13 cellular contexts compared by ENCODE assay signal in the genomic region with DNA sequence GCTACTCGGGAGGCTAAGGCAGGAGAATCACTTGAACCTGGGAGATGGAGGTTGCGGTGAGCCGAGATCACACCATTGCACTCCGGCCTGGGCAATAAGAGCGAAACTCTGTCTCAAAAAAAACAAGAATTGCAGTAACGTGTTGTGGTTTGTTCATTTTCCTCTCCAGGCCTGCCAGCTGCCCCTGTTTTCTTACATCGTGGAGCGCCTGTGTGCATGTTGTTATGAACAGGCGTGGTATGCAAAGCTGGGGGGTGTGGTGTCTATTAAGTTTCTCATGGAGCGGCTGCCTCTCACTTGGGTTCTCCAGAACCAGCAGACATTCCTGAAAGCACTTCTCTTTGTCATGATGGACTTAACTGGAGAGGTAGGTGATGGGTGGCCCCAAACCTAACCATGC. TPM values are rescaled to one million over a fixed set of nuclear protein-coding genes. Genes with fewer than 3 reads are reported as not detected.
DNase-seq lines count a peak whose midpoint lies in the region; ATAC-seq lines count a peak whose summit lies in the region.
"Had no signal": no experiment of that assay in that cellular context is flagged by ENCODE, and none has a peak within 500 bp of the region (broad histone marks: within the 10 kb centered on the region; RNA-seq: fewer than 3 reads in every experiment).

No MANE protein-coding gene starts in this region.

- H3K27ac Mint-ChIP-seq in activated naive CD4-positive, alpha-beta T cell treated with anti-CD3 and anti-CD28 coated beads, Interleukin-2, amount 50 U/mL, for 72 hours = no peak overlapping the region
- H3K27ac Mint-ChIP-seq in activated naive CD4-positive, alpha-beta T cell treated with anti-CD3 and anti-CD28 coated beads for 36 hours = no peak overlapping the region
- peak overlapping the region; percentile 97 for H3K27ac Mint-ChIP-seq in T-helper 17 cell
- H3K27ac Mint-ChIP-seq in stimulated activated naive CD8-positive, alpha-beta T cell treated with anti-CD3 and anti-CD28 coated beads, Interleukin-15, Interleukin-2, amounts not matched to agents 100 ng/mL and 50 ng/mL, for 24 hours = peak overlapping the region; percentile 24
- H3K27ac Mint-ChIP-seq: endodermal cell had no signal

- intact Hi-C loops in activated naive CD4-positive, alpha-beta T cell treated with anti-CD3 and anti-CD28 coated beads for 36 hours (cut with micrococcal nuclease) = no loop called here

- no peak for DNase-seq in activated naive CD4-positive, alpha-beta T cell treated with anti-CD3 and anti-CD28 coated beads, Interleukin-2, amount 50 U/mL, for 72 hours (ENCODE audit: low spot score in 2 of 2)
- no peak for DNase-seq in activated naive CD4-positive, alpha-beta T cell treated with anti-CD3 and anti-CD28 coated beads for 36 hours
- DNase-seq in T-helper 17 cell = no peak
- DNase-seq in AG20443 (ENCODE audit: low spot score) = no peak
- no peak for DNase-seq in hippocampal formation (lab: John Stamatoyannopoulos, UW)
- DNase-seq: DMS79 treated with DMSO at 0.1 percent for 48 hours, endodermal cell, NCI-H2171 treated with DMSO at 0.1 percent for 48 hours, T1000, upper lobe of right lung had no signal

- CTCF ChIA-PET in activated naive CD4-positive, alpha-beta T cell treated with anti-CD3 and anti-CD28 coated beads for 36 hours (lab: Charles Lee) = no interaction called here

- H3K36me3 Mint-ChIP-seq in activated naive CD4-positive, alpha-beta T cell treated with anti-CD3 and anti-CD28 coated beads, Interleukin-2, amount 50 U/mL, for 72 hours = peaks cover 22 to 27% of the 10 kb centered on the region in 2 donors
- peaks cover 41% of the 10 kb centered on the region for H3K36me3 Mint-ChIP-seq in activated naive CD4-positive, alpha-beta T cell treated with anti-CD3 and anti-CD28 coated beads for 36 hours (ENCODE audit: low read depth)
- peaks cover 18% of the 10 kb centered on the region for H3K36me3 Mint-ChIP-seq in T-helper 17 cell (ENCODE audit: low read depth)
- peaks cover 64% of the 10 kb centered on the region for H3K36me3 Mint-ChIP-seq in stimulated activated naive CD8-positive, alpha-beta T cell treated with anti-CD3 and anti-CD28 coated beads, Interleukin-15, Interleukin-2, amounts not matched to agents 100 ng/mL and 50 ng/mL, for 24 hours (ENCODE audit: low read depth)

- ATAC-seq in activated naive CD4-positive, alpha-beta T cell treated with anti-CD3 and anti-CD28 coated beads, Interleukin-2, amount 50 U/mL, for 72 hours = peak; percentile 24 to 26
- ATAC-seq in HG02798 (IDR thresholded peaks at IDR 0.05; ENCODE audit: poor library complexity, unreplicated experiment) (peak; percentile 18), T-helper 17 cell (peak; percentile 50), HG03159 (IDR thresholded peaks at IDR 0.05; ENCODE audit: unreplicated experiment) (no peak)
- ATAC-seq: upper lobe of right lung had no signal

- H3K4me3 Mint-ChIP-seq in activated naive CD4-positive, alpha-beta T cell treated with anti-CD3 and anti-CD28 coated beads for 36 hours = no peak overlapping the region
- H3K4me3 Mint-ChIP-seq in T-helper 17 cell = peak overlapping the region; percentile 93
- no peak overlapping the region for H3K4me3 Mint-ChIP-seq in stimulated activated naive CD8-positive, alpha-beta T cell treated with anti-CD3 and anti-CD28 coated beads, Interleukin-15, Interleukin-2, amounts not matched to agents 100 ng/mL and 50 ng/mL, for 24 hours
- H3K4me3 Mint-ChIP-seq: endodermal cell had no signal

- no peaks in the 10 kb centered on the region for H3K9me3 ChIP-seq in T-helper 17 cell (ENCODE audit: control insufficient read depth, low read length, poor library complexity, severe bottlenecking)
- H3K9me3 ChIP-seq: upper lobe of right lung had no signal

- H3K4me1 Mint-ChIP-seq in activated naive CD4-positive, alpha-beta T cell treated with anti-CD3 and anti-CD28 coated beads for 36 hours (ENCODE audit: low read depth) = no peaks in the 10 kb centered on the region
- peaks cover 20% of the 10 kb centered on the region for H3K4me1 Mint-ChIP-seq in T-helper 17 cell
- peaks cover 13% of the 10 kb centered on the region for H3K4me1 Mint-ChIP-seq in stimulated activated naive CD8-positive, alpha-beta T cell treated with anti-CD3 and anti-CD28 coated beads, Interleukin-15, Interleukin-2, amounts not matched to agents 100 ng/mL and 50 ng/mL, for 24 hours (ENCODE audit: low read depth)

- no peaks in the 10 kb centered on the region for H3K27me3 Mint-ChIP-seq in activated naive CD4-positive, alpha-beta T cell treated with anti-CD3 and anti-CD28 coated beads for 36 hours (ENCODE audit: low read depth)
- H3K27me3 Mint-ChIP-seq in T-helper 17 cell = no peaks in the 10 kb centered on the region
- H3K27me3 Mint-ChIP-seq in stimulated activated naive CD8-positive, alpha-beta T cell treated with anti-CD3 and anti-CD28 coated beads, Interleukin-15, Interleukin-2, amounts not matched to agents 100 ng/mL and 50 ng/mL, for 24 hours = no peaks in the 10 kb centered on the region

- no peaks in the 10 kb centered on the region for H3K9me3 Mint-ChIP-seq in activated naive CD4-positive, alpha-beta T cell treated with anti-CD3 and anti-CD28 coated beads, Interleukin-2, amount 50 U/mL, for 72 hours
- no peaks in the 10 kb centered on the region for H3K9me3 Mint-ChIP-seq in activated naive CD4-positive, alpha-beta T cell treated with anti-CD3 and anti-CD28 coated beads for 36 hours
- no peaks in the 10 kb centered on the region for H3K9me3 Mint-ChIP-seq in stimulated activated naive CD8-positive, alpha-beta T cell treated with anti-CD3 and anti-CD28 coated beads, Interleukin-15, Interleukin-2, amounts not matched to agents 100 ng/mL and 50 ng/mL, for 24 hours
- H3K9me3 Mint-ChIP-seq: endodermal cell had no signal

RNA-seq across cellular contexts. Expression of gene TRRAP, which starts 52.1 kb away (rescaled TPM):
- total RNA-seq in activated naive CD4-positive, alpha-beta T cell treated with anti-CD3 and anti-CD28 coated beads, Interleukin-2, amount 50 U/mL, for 72 hours = 10 to 100 TPM; 49.8 to 58.3 TPM
- 10 to 100 TPM; 33.5 to 37.4 TPM for total RNA-seq in activated naive CD4-positive, alpha-beta T cell treated with anti-CD3 and anti-CD28 coated beads for 36 hours
- total RNA-seq in T-helper 17 cell = 10 to 100 TPM; 70.1 to 77.2 TPM

Comparison
In these comparisons a context has a peak if more than half of its experiments do, and no peak if none do; other contexts are left out.
1. H3K27ac Mint-ChIP-seq: peak in T-helper 17 cell (single experiment) and stimulated activated naive CD8-positive, alpha-beta T cell treated with anti-CD3 and anti-CD28 coated beads, Interleukin-15, Interleukin-2, amounts not matched to agents 100 ng/mL and 50 ng/mL, for 24 hours (single experiment); none in activated naive CD4-positive, alpha-beta T cell treated with anti-CD3 and anti-CD28 coated beads, Interleukin-2, amount 50 U/mL, for 72 hours (0 of 2) and activated naive CD4-positive, alpha-beta T cell treated with anti-CD3 and anti-CD28 coated beads for 36 hours (single experiment).